ENCODE assay signal across 21 cellular contexts in the genomic region with DNA sequence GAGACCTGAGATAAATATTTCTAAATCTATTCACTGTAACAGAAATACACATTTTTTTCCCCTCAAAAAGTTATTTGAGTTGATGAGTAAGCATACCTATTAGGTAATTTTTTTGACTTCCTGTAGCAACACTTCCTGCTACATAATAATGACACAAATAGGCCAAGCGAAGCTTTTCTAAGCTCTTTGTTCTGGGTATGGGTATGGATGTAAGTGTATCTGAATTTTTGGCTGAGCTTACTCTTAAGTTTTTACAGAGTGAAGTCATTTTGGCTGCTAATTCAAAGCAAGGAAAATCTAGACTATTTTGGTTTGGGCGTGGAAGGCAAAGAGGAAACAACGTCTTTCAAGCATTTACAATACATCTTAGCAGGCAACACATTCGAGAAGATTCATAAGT.
DNase-seq lines count a peak whose midpoint lies in the region; ATAC-seq, FAIRE-seq and TF ChIP-seq lines count a peak whose summit lies in the region.
"Had no signal": no experiment of that assay in that cellular context is flagged by ENCODE, and none has a peak within 500 bp of the region (broad histone marks: within the 10 kb centered on the region; RNA-seq: fewer than 3 reads in every experiment).

No MANE protein-coding gene starts in this region.

- H3K4me3 ChIP-seq in PC-3 (ENCODE audit: low read length) = no peak overlapping the region
- H3K4me3 ChIP-seq: adrenal gland had no signal

- H3K9me3 ChIP-seq in PC-3 (ENCODE audit: low read length) = 0 out of 2 replicates have a peak, but pooled peaks cover 1% of the 10 kb centered on the region
- H3K9me3 ChIP-seq: adrenal gland, BE2C had no signal

- no peaks in the 10 kb centered on the region for H3K9me2 ChIP-seq in PC-3 (replicated peaks; ENCODE audit: low read length)

- FAIRE-seq in H54 (lab: Jason Lieb, UNC) = no peak
- FAIRE-seq: urothelium cell line had no signal

- no peak for TF ChIP-seq POLR2A in H54 (IDR thresholded peaks at IDR 0.05; ENCODE audit: low read depth, low read length)

- peak overlapping the region; percentile 46; the same call in 1 of the 2 replicates for H2AFZ ChIP-seq in PC-3 (ENCODE audit: low read length)

- H4K20me1 ChIP-seq in PC-3 (ENCODE audit: low read length) = no peaks in the 10 kb centered on the region

- no peaks in the 10 kb centered on the region for H3K36me3 ChIP-seq in PC-3 (ENCODE audit: low read depth, low read length)
- H3K36me3 ChIP-seq: adrenal gland, BE2C had no signal

- H3K4me2 ChIP-seq in PC-3 (ENCODE audit: low read length) = peak overlapping the region; percentile 20; the same call in 1 of the 2 replicates

- TF ChIP-seq CTCF in PC-3 (conservative IDR thresholded peaks at IDR 0.05; ENCODE audit: low read depth, low read length) = no peak

- no peak for ATAC-seq in PC-3
- ATAC-seq in HG02981 (IDR thresholded peaks at IDR 0.05; ENCODE audit: unreplicated experiment) = no peak
- ATAC-seq: Right ventricle myocardium inferior had no signal

- intact Hi-C loops in PC-3 (cut with micrococcal nuclease) = no loop called here

- in situ Hi-C loops in ACHN (cut with HindIII; ENCODE audit: low pct_ligation_motif_present, low pct_unique_long_range_greater_than_20kb, low sequenced_read_pairs) = no loop called here

- H3K27me3 ChIP-seq in PC-3 (ENCODE audit: low read length) = no peaks in the 10 kb centered on the region
- H3K27me3 ChIP-seq: adrenal gland, BE2C had no signal

- POLR2A ChIA-PET in PC-3 (lab: Charles Lee; ENCODE audit: unreplicated experiment) = no interaction called here

- H3K4me1 ChIP-seq in PC-3 (ENCODE audit: insufficient read depth, low read length) = no peaks in the 10 kb centered on the region
- H3K4me1 ChIP-seq: adrenal gland, BE2C had no signal

- no peak overlapping the region for H3K9ac ChIP-seq in PC-3 (ENCODE audit: low read length)

- DNase-seq in SIG-M5 treated with dmso at 0.1 percent for 504 hours (lab: John Stamatoyannopoulos, UW; ENCODE audit: unreplicated experiment) (peak; percentile 38), SIG-M5 (lab: John Stamatoyannopoulos, UW) (no peak), PC-3 (peak; percentile 19), epithelial cell of prostate (ENCODE audit: low read depth, low spot score) (no peak), pons (ENCODE audit: low spot score) (peak; percentile 3), ACHN (no peak), H54 (ENCODE audit: insufficient read length, low spot score) (no peak)
- DNase-seq: 8988T; activated gamma-delta T cell treated with Interleukin-2 at 50 U/mL for 16 hours; adrenal gland; BE2C; effector memory CD4-positive, alpha-beta T cell; H9; Kasumi-1; mammary epithelial cell; NCI-H1105 treated with DMSO at 0.1 percent for 48 hours; NCI-H2081 treated with DMSO at 0.1 percent for 48 hours; stimulated activated CD4-positive, alpha-beta T cell treated with anti-CD3 and anti-CD28 coated beads, Interleukin-12 subunit alpha, Interleukin-12 subunit beta, amount 100 ng/mL, for 4 hours had no signal

- no peaks in the 10 kb centered on the region for H3K79me2 ChIP-seq in PC-3 (ENCODE audit: low read length)

- H3F3A ChIP-seq in PC-3 (ENCODE audit: low read length, unreplicated experiment) = no peaks in the 10 kb centered on the region

- CTCF ChIA-PET in PC-3 (lab: Charles Lee) = no interaction called here

- H3K27ac ChIP-seq in PC-3 (ENCODE audit: low read length) (no peak overlapping the region), epithelial cell of prostate (peak overlapping the region; percentile 47)
- H3K27ac ChIP-seq: adrenal gland had no signal

- no TSS peak for BruUV-seq in PC-3 (replicated peaks; lab: Mats Ljungman, UMichigan)

Comparison
In these comparisons a context has a peak if more than half of its experiments do, and no peak if none do; other contexts are left out.
1. DNase-seq: peak in SIG-M5 treated with dmso at 0.1 percent for 504 hours (single experiment), PC-3 (single experiment) and pons (single experiment); none in SIG-M5 (single experiment), epithelial cell of prostate (single experiment), ACHN (single experiment) and H54 (single experiment).